11 cellular contexts compared by ENCODE assay signal in genomic region chr16:89993971-89994370, GRCh38. TPM values are rescaled to one million over a fixed set of nuclear protein-coding genes. Genes with fewer than 3 reads are reported as not detected.
DNase-seq lines count a peak whose midpoint lies in the region; ATAC-seq and TF ChIP-seq lines count a peak whose summit lies in the region.
"Had no signal": no experiment of that assay in that cellular context is flagged by ENCODE, and none has a peak within 500 bp of the region (broad histone marks: within the 10 kb centered on the region; RNA-seq: fewer than 3 reads in every experiment).

No MANE protein-coding gene starts in this region.

- H3K4me1 ChIP-seq in IMR-90 (ENCODE audit: control insufficient read depth, insufficient read depth, low read length) (no peaks in the 10 kb centered on the region), parathyroid adenoma (peaks cover 4% of the 10 kb centered on the region)

- H3K14ac ChIP-seq in IMR-90 (replicated peaks; ENCODE audit: low read depth, low read length): no peak overlapping the region

- H3K9me1 ChIP-seq in IMR-90 (ENCODE audit: insufficient read depth, low read length): 0 out of 2 replicates have a peak, but pooled peaks cover 3% of the 10 kb centered on the region

- no peaks in the 10 kb centered on the region for H3K79me2 ChIP-seq in parathyroid adenoma

- POLR2A ChIA-PET in IMR-90 (lab: Charles Lee; ENCODE audit: unreplicated experiment): no interaction called here

- no peak overlapping the region for H2BK120ac ChIP-seq in IMR-90 (ENCODE audit: low read depth, low read length)

- H3K18ac ChIP-seq in IMR-90 (ENCODE audit: low read depth, low read length): no peak overlapping the region

- no peak overlapping the region for H2BK20ac ChIP-seq in IMR-90 (ENCODE audit: low read depth, low read length)

- no peak for ATAC-seq in IMR-90 (ENCODE audit: low read depth)

- peaks cover 9 to 18% of the 10 kb centered on the region in 2 experiments; a peak in 3 of 4 replicates for H3K79me1 ChIP-seq in IMR-90 (ENCODE audit: low read depth in 1 of 2, low read length in 2 of 2)

- H3K4me2 ChIP-seq in IMR-90 (ENCODE audit: low read depth, low read length) (no peak overlapping the region), parathyroid adenoma (ENCODE audit: low read length) (no peak overlapping the region)

- in situ Hi-C loops in IMR-90 (cut with MboI; ENCODE audit: low sequenced_read_pairs): no loop called here

- H3K4me3 ChIP-seq in IMR-90 (ENCODE audit: insufficient read depth, low read depth, low read length) (no peak overlapping the region), dorsolateral prefrontal cortex (no peak overlapping the region), parathyroid adenoma (ENCODE audit: low read depth, low read length) (no peak overlapping the region)
- H3K4me3 ChIP-seq: skin epidermis had no signal

- peaks cover 28% of the 10 kb centered on the region for H4K20me1 ChIP-seq in IMR-90 (ENCODE audit: insufficient read depth, low read length)

- WGBS in IMR-90 (ENCODE audit: extremely low coverage in 2 of 2, insufficient read length in 1 of 2), 2 experiments: 86% methylated on average over 5 of the region's 7 CpGs; no CpG with 5 or more reads in 1 of the 2 experiments

- H2AFZ ChIP-seq in IMR-90 (replicated peaks; ENCODE audit: low read length, poor library complexity) (no peak overlapping the region), parathyroid adenoma (no peak overlapping the region)

- H3K56ac ChIP-seq in IMR-90 (ENCODE audit: extremely low read depth, insufficient read depth, low read length): no peak overlapping the region

- no peak overlapping the region for H4K5ac ChIP-seq in IMR-90 (ENCODE audit: low read depth, low read length)

- H3K4ac ChIP-seq in IMR-90 (ENCODE audit: low read depth, low read length): no peak overlapping the region

- H4K91ac ChIP-seq in IMR-90 (ENCODE audit: insufficient read depth, low read depth, low read length): no peak overlapping the region

- no peak overlapping the region for H4K8ac ChIP-seq in IMR-90 (ENCODE audit: low read depth in 2 of 2, low read length in 2 of 2)

- no peak overlapping the region for H2BK15ac ChIP-seq in IMR-90 (ENCODE audit: low read depth, low read length)

- dilution Hi-C loops in IMR-90 (cut with HindIII; ENCODE audit: low sequenced_read_pairs, unreplicated experiment): no loop called here

- TF ChIP-seq POLR2A in IMR-90 (IDR thresholded peaks at IDR 0.05; ENCODE audit: low read depth, low read length): no peak

- H3K27me3 ChIP-seq in IMR-90 (ENCODE audit: control insufficient read depth, insufficient read depth, low read length) (no peaks in the 10 kb centered on the region), dorsolateral prefrontal cortex (no peaks in the 10 kb centered on the region), parathyroid adenoma (ENCODE audit: control insufficient read depth, insufficient read depth, low read length) (no peaks in the 10 kb centered on the region)

- H3K9ac ChIP-seq in IMR-90 (ENCODE audit: low read depth, low read length) (no peak overlapping the region), parathyroid adenoma (no peak overlapping the region)

- BruUV-seq in IMR-90 (replicated peaks; lab: Mats Ljungman, UMichigan): no TSS peak

- H2BK5ac ChIP-seq in IMR-90 (ENCODE audit: low read depth, low read length, poor library complexity, severe bottlenecking): peak overlapping the region; percentile 95

- H3K9me3 ChIP-seq in IMR-90 (ENCODE audit: control insufficient read depth, insufficient read depth, low read length): peaks cover 21% of the 10 kb centered on the region
- H3K9me3 ChIP-seq in parathyroid adenoma (ENCODE audit: control insufficient read depth, low read length): no peaks in the 10 kb centered on the region

- H3K27ac ChIP-seq in C4-2B: peak overlapping the region; percentile 84
- H3K27ac ChIP-seq in IMR-90 (ENCODE audit: insufficient read depth, low read length): peak overlapping the region; percentile 83; the same call in 1 of the 2 replicates
- H3K27ac ChIP-seq in dorsolateral prefrontal cortex: peak overlapping the region in 52 of 59 donors; percentile 15 to 94 (median 78)
- peak overlapping the region; percentile 87 for H3K27ac ChIP-seq in parathyroid adenoma

- no peak overlapping the region for H2AK5ac ChIP-seq in IMR-90 (ENCODE audit: low read depth, low read length)

- no peak for TF ChIP-seq RAD21 in IMR-90 (IDR thresholded peaks at IDR 0.05; ENCODE audit: low read length)

- no peak overlapping the region for H2AK9ac ChIP-seq in IMR-90 (replicated peaks; ENCODE audit: low read depth, low read length, poor library complexity)

- H3K36me3 ChIP-seq in IMR-90 (ENCODE audit: control insufficient read depth, insufficient read depth, low read length) (peaks cover 47% of the 10 kb centered on the region), parathyroid adenoma (ENCODE audit: control insufficient read depth, insufficient read depth, low read length) (no peaks in the 10 kb centered on the region)

- CTCF ChIA-PET in IMR-90 (lab: Yijun Ruan, JAX): no interaction called here

- intact Hi-C loops in IMR-90 (cut with micrococcal nuclease) (no loop called here), dorsolateral prefrontal cortex (cut with DNase I) (no loop called here)

- no peak for TF ChIP-seq CTCF in C4-2B (conservative IDR thresholded peaks at IDR 0.05)
- TF ChIP-seq CTCF in IMR-90 (conservative IDR thresholded peaks at IDR 0.05; ENCODE audit: low read depth, low read length): no peak
- no peak for TF ChIP-seq CTCF in dorsolateral prefrontal cortex (IDR thresholded peaks at IDR 0.05 in 54 of 56, conservative IDR thresholded peaks at IDR 0.05 in 2 of 56; ENCODE audit: low read depth in 1 of 56, partially characterized antibody in 56 of 56)
- no peak for TF ChIP-seq CTCF in parathyroid adenoma (IDR thresholded peaks at IDR 0.05)

- DNase-seq in IMR-90 (no peak), dorsolateral prefrontal cortex (no peak), SHP77 treated with DMSO at 0.1 percent for 48 hours (lab: John Stamatoyannopoulos, UW) (no peak), NCI-H748 (lab: John Stamatoyannopoulos, UW; ENCODE audit: unreplicated experiment) (no peak), NCI-H1105 treated with DMSO at 0.1 percent for 48 hours (lab: John Stamatoyannopoulos, UW) (no peak), dermis blood vessel endothelial cell (no peak)
- DNase-seq: NCI-H1417 treated with DMSO at 0.1 percent for 48 hours, T-helper 2 cell had no signal

- no peak overlapping the region for H3K23ac ChIP-seq in IMR-90 (ENCODE audit: low read depth, low read length)

TF ChIP-seq in IMR-90, 13 proteins besides CTCF, POLR2A, EP300 and RAD21:
- no peak for TF ChIP-seq MAZ (IDR thresholded peaks at IDR 0.05; ENCODE audit: borderline replicate concordance, low read depth, low read length)
- TF ChIP-seq SMC3 (IDR thresholded peaks at IDR 0.05; ENCODE audit: low read depth, low read length): no peak
- TF ChIP-seq FOS (IDR thresholded peaks at IDR 0.05; ENCODE audit: low read depth, low read length): no peak
- TF ChIP-seq NFE2L2 (IDR thresholded peaks at IDR 0.05; ENCODE audit: low read depth, low read length): no peak
- no peak for TF ChIP-seq RFX5 (IDR thresholded peaks at IDR 0.05; ENCODE audit: low read depth, low read length)
- no peak for TF ChIP-seq MAFK (IDR thresholded peaks at IDR 0.05; ENCODE audit: low read depth, low read length)
- TF ChIP-seq RCOR1 (IDR thresholded peaks at IDR 0.05; ENCODE audit: insufficient replicate concordance, low read length): no peak
- TF ChIP-seq, protein P1, sequence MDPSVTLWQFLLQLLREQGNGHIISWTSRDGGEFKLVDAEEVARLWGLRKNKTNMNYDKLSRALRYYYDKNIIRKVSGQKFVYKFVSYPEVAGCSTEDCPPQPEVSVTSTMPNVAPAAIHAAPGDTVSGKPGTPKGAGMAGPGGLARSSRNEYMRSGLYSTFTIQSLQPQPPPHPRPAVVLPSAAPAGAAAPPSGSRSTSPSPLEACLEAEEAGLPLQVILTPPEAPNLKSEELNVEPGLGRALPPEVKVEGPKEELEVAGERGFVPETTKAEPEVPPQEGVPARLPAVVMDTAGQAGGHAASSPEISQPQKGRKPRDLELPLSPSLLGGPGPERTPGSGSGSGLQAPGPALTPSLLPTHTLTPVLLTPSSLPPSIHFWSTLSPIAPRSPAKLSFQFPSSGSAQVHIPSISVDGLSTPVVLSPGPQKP (IDR thresholded peaks at IDR 0.05; ENCODE audit: borderline replicate concordance, low read depth, low read length): no peak
- TF ChIP-seq CEBPB (IDR thresholded peaks at IDR 0.05; ENCODE audit: low read depth, low read length): no peak
- no peak for TF ChIP-seq USF2 (IDR thresholded peaks at IDR 0.05; ENCODE audit: low read depth, low read length)
- TF ChIP-seq BHLHE40 (IDR thresholded peaks at IDR 0.05; ENCODE audit: low read depth, low read length): no peak
- TF ChIP-seq CHD1 (IDR thresholded peaks at IDR 0.05; ENCODE audit: low read depth, low read length): no peak
- TF ChIP-seq MXI1 (IDR thresholded peaks at IDR 0.05; ENCODE audit: borderline replicate concordance, low read depth, low read length): no peak
TF ChIP-seq in IMR-90: peak in this region for 0.

RNA-seq across cellular contexts. Expression of gene DBNDD1, which starts 25.3 kb away (rescaled TPM):
- total RNA-seq in IMR-90 (2012; rRNA removed) (3.1 and 3.4 TPM in 2 replicates), dorsolateral prefrontal cortex (100 to 1,000 TPM in 1 of 120 experiments, 10 to 100 TPM in 119; 17.7 to 114 (median 61.1) TPM), dermis blood vessel endothelial cell (10.4 and 29.8 TPM in 2 replicates)
- polyA plus RNA-seq in IMR-90 (2012; rRNA removed): 23.0 and 26.2 TPM in 2 replicates
- polyA plus RNA-seq in IMR-90 (2012; cell fraction: cytosol; rRNA removed): 14.9 and 31.6 TPM in 2 replicates
- 11.1 and 18.7 TPM in 2 replicates for polyA plus RNA-seq in IMR-90 (2012; cell fraction: nucleus; rRNA removed; ENCODE audit: low replicate concordance)

RNA-seq across cellular contexts. Expression of gene DEF8, which starts 45.4 kb away (rescaled TPM):
- 129 and 134 TPM in 2 replicates for total RNA-seq in IMR-90 (2012; rRNA removed)
- polyA plus RNA-seq in IMR-90 (2012; rRNA removed): 141 and 160 TPM in 2 replicates
- 177 and 213 TPM in 2 replicates for polyA plus RNA-seq in IMR-90 (2012; cell fraction: cytosol; rRNA removed)
- polyA plus RNA-seq in IMR-90 (2012; cell fraction: nucleus; rRNA removed; ENCODE audit: low replicate concordance): 286 and 445 TPM in 2 replicates
- total RNA-seq in dorsolateral prefrontal cortex: 100 to 1,000 TPM in 99 of 120 experiments, 10 to 100 TPM in 21; 81.6 to 155 (median 110) TPM
- 120 and 125 TPM in 2 replicates for total RNA-seq in dermis blood vessel endothelial cell
